Comparison of ENCODE assay signal across 1 cellular context in genomic region chr7:2602736-2603387, GRCh38.
TF ChIP-seq lines count a peak whose summit lies in the region.

No MANE protein-coding gene starts in this region.

TF ChIP-seq in H1, 55 proteins besides CTCF, POLR2A, EP300 and RAD21:
- TF ChIP-seq HDAC2 (IDR thresholded peaks at IDR 0.05; ENCODE audit: borderline replicate concordance in 1 of 2, low read depth in 2 of 2, low read length in 2 of 2) (no peak), EGR1 (IDR thresholded peaks at IDR 0.05; ENCODE audit: borderline replicate concordance, low read depth, low read length) (no peak), BCL11A (IDR thresholded peaks at IDR 0.05; ENCODE audit: low read depth in 2 of 2, low read length in 2 of 2) (no peak), USF2 (IDR thresholded peaks at IDR 0.05; ENCODE audit: low read length) (no peak), POU5F1 (IDR thresholded peaks at IDR 0.05; ENCODE audit: low read depth, low read length) (no peak), TCF12 (IDR thresholded peaks at IDR 0.05; ENCODE audit: low read depth, low read length) (no peak), ATF3 (IDR thresholded peaks at IDR 0.05; ENCODE audit: insufficient read depth, low read depth, low read length) (no peak), SIX5 (IDR thresholded peaks at IDR 0.05; ENCODE audit: low read depth, low read length) (no peak), KDM4A (IDR thresholded peaks at IDR 0.05; ENCODE audit: low read depth, low read length, severe bottlenecking) (no peak), CTBP2 (IDR thresholded peaks at IDR 0.05; ENCODE audit: borderline replicate concordance, insufficient read depth, insufficient read length, low read length) (no peak), HDAC6 (IDR thresholded peaks at IDR 0.05; ENCODE audit: low read depth, low read length) (no peak), CHD1 (IDR thresholded peaks at IDR 0.05; ENCODE audit: low read depth, low read length) (no peak), KDM1A (IDR thresholded peaks at IDR 0.05; ENCODE audit: borderline replicate concordance, low read length) (no peak), RXRA (IDR thresholded peaks at IDR 0.05; ENCODE audit: insufficient read depth, low read depth, low read length) (no peak), SP1 (IDR thresholded peaks at IDR 0.05; ENCODE audit: low read depth, low read length) (no peak), MAX (IDR thresholded peaks at IDR 0.05) (no peak)
- TF ChIP-seq, protein P1, sequence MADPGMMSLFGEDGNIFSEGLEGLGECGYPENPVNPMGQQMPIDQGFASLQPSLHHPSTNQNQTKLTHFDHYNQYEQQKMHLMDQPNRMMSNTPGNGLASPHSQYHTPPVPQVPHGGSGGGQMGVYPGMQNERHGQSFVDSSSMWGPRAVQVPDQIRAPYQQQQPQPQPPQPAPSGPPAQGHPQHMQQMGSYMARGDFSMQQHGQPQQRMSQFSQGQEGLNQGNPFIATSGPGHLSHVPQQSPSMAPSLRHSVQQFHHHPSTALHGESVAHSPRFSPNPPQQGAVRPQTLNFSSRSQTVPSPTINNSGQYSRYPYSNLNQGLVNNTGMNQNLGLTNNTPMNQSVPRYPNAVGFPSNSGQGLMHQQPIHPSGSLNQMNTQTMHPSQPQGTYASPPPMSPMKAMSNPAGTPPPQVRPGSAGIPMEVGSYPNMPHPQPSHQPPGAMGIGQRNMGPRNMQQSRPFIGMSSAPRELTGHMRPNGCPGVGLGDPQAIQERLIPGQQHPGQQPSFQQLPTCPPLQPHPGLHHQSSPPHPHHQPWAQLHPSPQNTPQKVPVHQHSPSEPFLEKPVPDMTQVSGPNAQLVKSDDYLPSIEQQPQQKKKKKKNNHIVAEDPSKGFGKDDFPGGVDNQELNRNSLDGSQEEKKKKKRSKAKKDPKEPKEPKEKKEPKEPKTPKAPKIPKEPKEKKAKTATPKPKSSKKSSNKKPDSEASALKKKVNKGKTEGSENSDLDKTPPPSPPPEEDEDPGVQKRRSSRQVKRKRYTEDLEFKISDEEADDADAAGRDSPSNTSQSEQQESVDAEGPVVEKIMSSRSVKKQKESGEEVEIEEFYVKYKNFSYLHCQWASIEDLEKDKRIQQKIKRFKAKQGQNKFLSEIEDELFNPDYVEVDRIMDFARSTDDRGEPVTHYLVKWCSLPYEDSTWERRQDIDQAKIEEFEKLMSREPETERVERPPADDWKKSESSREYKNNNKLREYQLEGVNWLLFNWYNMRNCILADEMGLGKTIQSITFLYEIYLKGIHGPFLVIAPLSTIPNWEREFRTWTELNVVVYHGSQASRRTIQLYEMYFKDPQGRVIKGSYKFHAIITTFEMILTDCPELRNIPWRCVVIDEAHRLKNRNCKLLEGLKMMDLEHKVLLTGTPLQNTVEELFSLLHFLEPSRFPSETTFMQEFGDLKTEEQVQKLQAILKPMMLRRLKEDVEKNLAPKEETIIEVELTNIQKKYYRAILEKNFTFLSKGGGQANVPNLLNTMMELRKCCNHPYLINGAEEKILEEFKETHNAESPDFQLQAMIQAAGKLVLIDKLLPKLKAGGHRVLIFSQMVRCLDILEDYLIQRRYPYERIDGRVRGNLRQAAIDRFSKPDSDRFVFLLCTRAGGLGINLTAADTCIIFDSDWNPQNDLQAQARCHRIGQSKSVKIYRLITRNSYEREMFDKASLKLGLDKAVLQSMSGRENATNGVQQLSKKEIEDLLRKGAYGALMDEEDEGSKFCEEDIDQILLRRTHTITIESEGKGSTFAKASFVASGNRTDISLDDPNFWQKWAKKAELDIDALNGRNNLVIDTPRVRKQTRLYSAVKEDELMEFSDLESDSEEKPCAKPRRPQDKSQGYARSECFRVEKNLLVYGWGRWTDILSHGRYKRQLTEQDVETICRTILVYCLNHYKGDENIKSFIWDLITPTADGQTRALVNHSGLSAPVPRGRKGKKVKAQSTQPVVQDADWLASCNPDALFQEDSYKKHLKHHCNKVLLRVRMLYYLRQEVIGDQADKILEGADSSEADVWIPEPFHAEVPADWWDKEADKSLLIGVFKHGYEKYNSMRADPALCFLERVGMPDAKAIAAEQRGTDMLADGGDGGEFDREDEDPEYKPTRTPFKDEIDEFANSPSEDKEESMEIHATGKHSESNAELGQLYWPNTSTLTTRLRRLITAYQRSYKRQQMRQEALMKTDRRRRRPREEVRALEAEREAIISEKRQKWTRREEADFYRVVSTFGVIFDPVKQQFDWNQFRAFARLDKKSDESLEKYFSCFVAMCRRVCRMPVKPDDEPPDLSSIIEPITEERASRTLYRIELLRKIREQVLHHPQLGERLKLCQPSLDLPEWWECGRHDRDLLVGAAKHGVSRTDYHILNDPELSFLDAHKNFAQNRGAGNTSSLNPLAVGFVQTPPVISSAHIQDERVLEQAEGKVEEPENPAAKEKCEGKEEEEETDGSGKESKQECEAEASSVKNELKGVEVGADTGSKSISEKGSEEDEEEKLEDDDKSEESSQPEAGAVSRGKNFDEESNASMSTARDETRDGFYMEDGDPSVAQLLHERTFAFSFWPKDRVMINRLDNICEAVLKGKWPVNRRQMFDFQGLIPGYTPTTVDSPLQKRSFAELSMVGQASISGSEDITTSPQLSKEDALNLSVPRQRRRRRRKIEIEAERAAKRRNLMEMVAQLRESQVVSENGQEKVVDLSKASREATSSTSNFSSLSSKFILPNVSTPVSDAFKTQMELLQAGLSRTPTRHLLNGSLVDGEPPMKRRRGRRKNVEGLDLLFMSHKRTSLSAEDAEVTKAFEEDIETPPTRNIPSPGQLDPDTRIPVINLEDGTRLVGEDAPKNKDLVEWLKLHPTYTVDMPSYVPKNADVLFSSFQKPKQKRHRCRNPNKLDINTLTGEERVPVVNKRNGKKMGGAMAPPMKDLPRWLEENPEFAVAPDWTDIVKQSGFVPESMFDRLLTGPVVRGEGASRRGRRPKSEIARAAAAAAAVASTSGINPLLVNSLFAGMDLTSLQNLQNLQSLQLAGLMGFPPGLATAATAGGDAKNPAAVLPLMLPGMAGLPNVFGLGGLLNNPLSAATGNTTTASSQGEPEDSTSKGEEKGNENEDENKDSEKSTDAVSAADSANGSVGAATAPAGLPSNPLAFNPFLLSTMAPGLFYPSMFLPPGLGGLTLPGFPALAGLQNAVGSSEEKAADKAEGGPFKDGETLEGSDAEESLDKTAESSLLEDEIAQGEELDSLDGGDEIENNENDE (IDR thresholded peaks at IDR 0.05; ENCODE audit: insufficient replicate concordance, low read length): no peak
